In genomic region chr3:143769663-143770062, GRCh38 we compare ENCODE assay signal across 20 cellular contexts.
A peak's percentile ranks its signal among the peaks of the same experiment; 100 is the strongest.
DNase-seq lines count a peak whose midpoint lies in the region; ATAC-seq and TF ChIP-seq lines count a peak whose summit lies in the region.
"Had no signal": no experiment of that assay in that cellular context is flagged by ENCODE, and none has a peak within 500 bp of the region (broad histone marks: within the 10 kb centered on the region; RNA-seq: fewer than 3 reads in every experiment).

No MANE protein-coding gene starts in this region.

- H4K20me1 ChIP-seq in osteoblast (ENCODE audit: insufficient read depth, low read length): no peaks in the 10 kb centered on the region

- no peaks in the 10 kb centered on the region for H3K36me3 ChIP-seq in osteoblast (ENCODE audit: insufficient read depth, low read length)
- H3K36me3 ChIP-seq: cardiac muscle cell, neural progenitor cell, tibial artery had no signal

- H3K27ac Mint-ChIP-seq in natural killer cell: no peak overlapping the region
- H3K27ac Mint-ChIP-seq: neural progenitor cell had no signal

- no peaks in the 10 kb centered on the region for H3K79me2 ChIP-seq in osteoblast (ENCODE audit: insufficient read depth, low read length)

- DNase-seq in NCI-H1436 (lab: John Stamatoyannopoulos, UW) (peak; percentile 10), NCI-H1436 treated with DMSO at 0.1 percent for 48 hours (lab: John Stamatoyannopoulos, UW) (no peak), LHCN-M2 (ENCODE audit: low read depth) (peak; percentile 90), choroid plexus epithelial cell (ENCODE audit: low read depth) (peak; percentile 95), osteoblast (ENCODE audit: insufficient read length, low spot score, missing footprints) (no peak), natural killer cell (no peak), sciatic nerve (ENCODE audit: low spot score) (no peak)
- DNase-seq: activated CD4-positive, alpha-beta T cell treated with anti-CD3 and anti-CD28 coated beads for 4 hours; activated naive CD4-positive, alpha-beta T cell treated with anti-CD3 and anti-CD28 coated beads, Interleukin-2, amount 50 U/mL, for 16 hours; activated T-cell treated with anti-CD3 and anti-CD28 coated beads for 4 hours; Caco-2; effector CD8-positive, alpha-beta T cell; mesendoderm; retina; SIG-M5; stimulated activated CD4-positive, alpha-beta T cell treated with anti-CD3 and anti-CD28 coated beads, Interleukin-2, amount 100 ng/mL, for 24 hours; tibial artery had no signal

- H3K4me1 Mint-ChIP-seq in natural killer cell: peaks cover 0 to 5% of the 10 kb centered on the region in 2 donors
- H3K4me1 Mint-ChIP-seq: neural progenitor cell had no signal

- TF ChIP-seq CTCF in choroid plexus epithelial cell (conservative IDR thresholded peaks at IDR 0.05; ENCODE audit: low read depth, low read length) (no peak), osteoblast (IDR thresholded peaks at IDR 0.05; ENCODE audit: extremely low read depth, low read depth, low read length) (no peak), natural killer cell (IDR thresholded peaks at IDR 0.05) (no peak)

- H2AFZ ChIP-seq in osteoblast (ENCODE audit: low read length): no peak overlapping the region
- H2AFZ ChIP-seq: neural progenitor cell had no signal

- H3K4me3 ChIP-seq in choroid plexus epithelial cell (ENCODE audit: low read depth, low read length) (no peak overlapping the region), osteoblast (ENCODE audit: insufficient read depth, low read length) (no peak overlapping the region)
- H3K4me3 ChIP-seq: cardiac muscle cell, neural progenitor cell, tibial artery had no signal

- no peaks in the 10 kb centered on the region for H3K27me3 Mint-ChIP-seq in natural killer cell (ENCODE audit: low read depth in 2 of 2)

- H3K27me3 ChIP-seq in osteoblast (ENCODE audit: insufficient read depth, low read length): peaks cover 2% of the 10 kb centered on the region
- H3K27me3 ChIP-seq: cardiac muscle cell, neural progenitor cell, tibial artery had no signal

- intact Hi-C loops in natural killer cell (cut with micrococcal nuclease) (no loop called here), sciatic nerve (cut with DNase I) (no loop called here)

- H3K4me1 ChIP-seq in osteoblast (ENCODE audit: insufficient read depth, low read length): peaks cover 24% of the 10 kb centered on the region
- H3K4me1 ChIP-seq: Caco-2, neural progenitor cell, tibial artery had no signal

- no peak overlapping the region for H3K4me3 Mint-ChIP-seq in natural killer cell
- H3K4me3 Mint-ChIP-seq: neural progenitor cell had no signal

- H3K9me3 ChIP-seq in osteoblast (ENCODE audit: low read depth, low read length): no peaks in the 10 kb centered on the region
- H3K9me3 ChIP-seq: Caco-2, tibial artery had no signal

- H3K36me3 Mint-ChIP-seq in natural killer cell: no peaks in the 10 kb centered on the region
- H3K36me3 Mint-ChIP-seq: neural progenitor cell had no signal

- H3K4me2 ChIP-seq in osteoblast (ENCODE audit: insufficient read depth, low read length): peak overlapping the region; percentile 0
- H3K4me2 ChIP-seq: neural progenitor cell had no signal

- H3K9me3 Mint-ChIP-seq in natural killer cell: no peaks in the 10 kb centered on the region
- H3K9me3 Mint-ChIP-seq: neural progenitor cell had no signal

- ATAC-seq in natural killer cell (no peak), GM19328 (IDR thresholded peaks at IDR 0.05; ENCODE audit: unreplicated experiment) (no peak), sciatic nerve (no peak)

- no peak overlapping the region for H3K27ac ChIP-seq in osteoblast (ENCODE audit: low read depth, low read length)
- H3K27ac ChIP-seq: cardiac muscle cell, neural progenitor cell, tibial artery had no signal

Comparison
In these comparisons a context has a peak if more than half of its experiments do, and no peak if none do; other contexts are left out.
1. DNase-seq: peak in NCI-H1436 (single experiment), LHCN-M2 (single experiment) and choroid plexus epithelial cell (single experiment); none in NCI-H1436 treated with DMSO at 0.1 percent for 48 hours (single experiment), osteoblast (single experiment), natural killer cell (single experiment) and sciatic nerve (single experiment).